Comparison of ENCODE assay signal across 9 cellular contexts in the genomic region with DNA sequence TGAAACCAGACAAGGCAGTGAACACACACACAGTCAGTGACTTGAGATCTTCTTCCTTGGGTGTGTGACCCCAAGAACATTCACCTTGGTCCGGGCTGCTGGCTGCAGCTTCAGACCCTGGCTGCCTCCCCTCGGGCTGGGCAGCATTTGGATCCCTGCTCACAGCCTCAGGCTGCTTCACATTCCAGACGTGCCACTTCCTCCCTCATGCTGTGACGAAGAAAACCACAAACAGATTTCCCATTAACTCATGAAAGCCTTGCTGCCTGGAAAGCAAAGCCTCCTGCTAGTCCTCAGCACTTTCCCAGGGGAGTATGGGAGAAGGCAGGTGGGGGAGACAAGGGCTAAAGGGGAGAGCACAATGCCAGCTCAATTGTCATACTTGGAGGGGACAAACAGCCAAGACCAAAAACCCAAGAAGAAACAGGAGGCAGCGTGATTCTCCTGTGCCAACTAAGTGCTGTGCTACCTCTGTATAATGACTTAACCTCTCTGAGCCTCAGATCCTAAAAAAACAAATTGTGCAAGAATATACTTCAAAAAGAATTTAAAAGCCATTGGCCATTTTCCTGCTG.
DNase-seq lines count a peak whose midpoint lies in the region; ATAC-seq, FAIRE-seq and TF ChIP-seq lines count a peak whose summit lies in the region.
"Had no signal": no experiment of that assay in that cellular context is flagged by ENCODE, and none has a peak within 500 bp of the region (broad histone marks: within the 10 kb centered on the region; RNA-seq: fewer than 3 reads in every experiment).

No MANE protein-coding gene starts in this region.

- TF ChIP-seq CTCF in HepG2 (CRISPR knock-in tag; IDR thresholded peaks at IDR 0.05) (no peak), WERI-Rb-1 (IDR thresholded peaks at IDR 0.05; ENCODE audit: low read depth, low read length) (no peak)

- H3K4me1 ChIP-seq in HepG2 (ENCODE audit: insufficient read depth, low read length) = no peaks in the 10 kb centered on the region

- peak; percentile 35; the same call in 1 of the 3 replicates for ATAC-seq in HepG2

- H3K9me3 ChIP-seq in HepG2 (ENCODE audit: low read length) (no peaks in the 10 kb centered on the region), WERI-Rb-1 (ENCODE audit: severe bottlenecking) (peaks cover 3% of the 10 kb centered on the region)

- BruUV-seq in HepG2 (replicated peaks; lab: Mats Ljungman, UMichigan) = no TSS peak

- DNase-seq in AG08396 (ENCODE audit: low spot score) = peak; percentile 85
- peak; percentile 86 for DNase-seq in LHCN-M2 (ENCODE audit: low read depth)
- DNase-seq in T47D (ENCODE audit: low read depth in 1 of 2, low spot score in 1 of 2) = peak; percentile 58 to 95
- peak; percentile 39 for DNase-seq in HepG2 (ENCODE audit: low spot score)
- DNase-seq in activated CD4-positive, CD25-positive, alpha-beta regulatory T cell (lab: John Stamatoyannopoulos, UW) = no peak
- DNase-seq in WERI-Rb-1 = no peak
- no peak for DNase-seq in HuH-7.5 (ENCODE audit: low spot score)
- DNase-seq in inferior parietal cortex (ENCODE audit: extremely low spot score) = no peak

- in situ Hi-C loops in T47D (cut with HindIII; ENCODE audit: low pct_unique_long_range_greater_than_20kb, low sequenced_read_pairs) (no loop called here), HepG2 (cut with HindIII; ENCODE audit: extremely low pct_ligation_motif_present, low pct_unique_long_range_greater_than_20kb) (loop anchor here (10.0 kb wide), 1 partner anchor 391 kb away; no protein-coding TSS in a partner anchor)

- no peak overlapping the region for H2AFZ ChIP-seq in HepG2 (ENCODE audit: low read length)

- H3K4me3 ChIP-seq in HepG2 (replicated peaks in 1 of 3; ENCODE audit: insufficient read depth in 1 of 3, low read depth in 2 of 3, low read length in 3 of 3) (no peak overlapping the region), WERI-Rb-1 (ENCODE audit: low read depth, low read length) (no peak overlapping the region)

- whole genome bisulfite sequencing in HepG2 (ENCODE audit: low lambda C conversion rate) = 1% methylated on average over 4 of the region's 5 CpGs

- no peaks in the 10 kb centered on the region for H4K20me1 ChIP-seq in HepG2 (ENCODE audit: insufficient read depth, low read length)

- FAIRE-seq in HepG2 (lab: Jason Lieb, UNC) = no peak
- FAIRE-seq: TTC549 had no signal

- CTCF ChIA-PET in HepG2 (lab: Yijun Ruan, JAX; ENCODE audit: low intra/inter-chr PET ratio, low total read pairs) = no interaction called here

- no peak for TF ChIP-seq POLR2A in HepG2 (IDR thresholded peaks at IDR 0.05; ENCODE audit: insufficient read depth in 1 of 2, low read depth in 2 of 2, low read length in 2 of 2)

- H3K27ac ChIP-seq in HepG2 (ENCODE audit: extremely low read length, insufficient read depth, low read length) = no peak overlapping the region
- H3K27ac ChIP-seq in WERI-Rb-1 = no peak overlapping the region

- intact Hi-C loops in HepG2 (cut with micrococcal nuclease; ENCODE audit: unreplicated experiment) = no loop called here

- H3K79me2 ChIP-seq in HepG2 (ENCODE audit: insufficient read depth, low read length) = no peaks in the 10 kb centered on the region

- no peak overlapping the region for H3K9ac ChIP-seq in HepG2 (ENCODE audit: insufficient read depth, low read depth, low read length)

- H3K36me3 ChIP-seq in HepG2 (replicated peaks in 1 of 2; ENCODE audit: control insufficient read depth in 1 of 2, insufficient read depth in 2 of 2, low read length in 2 of 2) = no peaks in the 10 kb centered on the region
- H3K36me3 ChIP-seq in WERI-Rb-1 = no peaks in the 10 kb centered on the region

- H3K4me2 ChIP-seq in HepG2 (ENCODE audit: low read depth, low read length) = no peak overlapping the region

- H3K27me3 ChIP-seq in HepG2 (ENCODE audit: control insufficient read depth in 1 of 2, insufficient read depth in 2 of 2, low read length in 2 of 2) (no peaks in the 10 kb centered on the region), WERI-Rb-1 (ENCODE audit: insufficient read depth, low read depth, severe bottlenecking) (no peaks in the 10 kb centered on the region)

- TF ChIP-seq RAD21 in HepG2 (CRISPR knock-in tag; IDR thresholded peaks at IDR 0.05) = no peak

- POLR2A ChIA-PET in HepG2 (lab: Yijun Ruan, JAX) = no interaction called here

- TF ChIP-seq EP300 in HepG2 (IDR thresholded peaks at IDR 0.05; ENCODE audit: low read depth in 2 of 2, low read length in 2 of 2) (no peak), HepG2 (CRISPR knock-in tag; IDR thresholded peaks at IDR 0.05; ENCODE audit: borderline replicate concordance) (no peak)

TF ChIP-seq in HepG2, 621 proteins besides CTCF, POLR2A, EP300 and RAD21:
- TF ChIP-seq ZMYM3 (CRISPR knock-in tag; IDR thresholded peaks at IDR 0.05) = peak; percentile 28; the same call in 1 of the 2 replicates
- peak; percentile 18 for TF ChIP-seq TEAD3 (CRISPR knock-in tag; optimal IDR thresholded peaks at IDR 0.05; ENCODE audit: borderline replicate concordance)
- 0 out of 2 replicates have a peak, but pooled peaks have one; percentile 37 for TF ChIP-seq ZNF652 (CRISPR knock-in tag; IDR thresholded peaks at IDR 0.05; ENCODE audit: borderline replicate concordance, low read depth)
- TF ChIP-seq, protein P1, sequence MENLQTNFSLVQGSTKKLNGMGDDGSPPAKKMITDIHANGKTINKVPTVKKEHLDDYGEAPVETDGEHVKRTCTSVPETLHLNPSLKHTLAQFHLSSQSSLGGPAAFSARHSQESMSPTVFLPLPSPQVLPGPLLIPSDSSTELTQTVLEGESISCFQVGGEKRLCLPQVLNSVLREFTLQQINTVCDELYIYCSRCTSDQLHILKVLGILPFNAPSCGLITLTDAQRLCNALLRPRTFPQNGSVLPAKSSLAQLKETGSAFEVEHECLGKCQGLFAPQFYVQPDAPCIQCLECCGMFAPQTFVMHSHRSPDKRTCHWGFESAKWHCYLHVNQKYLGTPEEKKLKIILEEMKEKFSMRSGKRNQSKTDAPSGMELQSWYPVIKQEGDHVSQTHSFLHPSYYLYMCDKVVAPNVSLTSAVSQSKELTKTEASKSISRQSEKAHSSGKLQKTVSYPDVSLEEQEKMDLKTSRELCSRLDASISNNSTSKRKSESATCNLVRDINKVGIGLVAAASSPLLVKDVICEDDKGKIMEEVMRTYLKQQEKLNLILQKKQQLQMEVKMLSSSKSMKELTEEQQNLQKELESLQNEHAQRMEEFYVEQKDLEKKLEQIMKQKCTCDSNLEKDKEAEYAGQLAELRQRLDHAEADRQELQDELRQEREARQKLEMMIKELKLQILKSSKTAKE (CRISPR knock-in tag; IDR thresholded peaks at IDR 0.05; ENCODE audit: borderline replicate concordance) = no peak
- TF ChIP-seq FOXK2 (IDR thresholded peaks at IDR 0.05) = no peak
- TF ChIP-seq ZNF264 (CRISPR knock-in tag; IDR thresholded peaks at IDR 0.05) = no peak
- TF ChIP-seq KDM2A (CRISPR knock-in tag; IDR thresholded peaks at IDR 0.05; ENCODE audit: borderline replicate concordance, low read depth) = no peak
- TF ChIP-seq ZNF768 (CRISPR knock-in tag; IDR thresholded peaks at IDR 0.05) = peak; percentile 76; the same call in 1 of the 2 replicates
- TF ChIP-seq ZNF407 (CRISPR knock-in tag; IDR thresholded peaks at IDR 0.05; ENCODE audit: not compliant biosample characterization) = no peak
TF ChIP-seq in HepG2: peak in this region for 4.

Comparison
In these comparisons a context has a peak if more than half of its experiments do, and no peak if none do; other contexts are left out.
1. DNase-seq: peak in AG08396 (single experiment), LHCN-M2 (single experiment), T47D (2 of 2) and HepG2 (single experiment); none in activated CD4-positive, CD25-positive, alpha-beta regulatory T cell (0 of 4), WERI-Rb-1 (single experiment), HuH-7.5 (single experiment) and inferior parietal cortex (single experiment).